Comparison of ENCODE assay signal across 8 cellular contexts in genomic region chr2:134739879-134740301, GRCh38.
DNase-seq lines count a peak whose midpoint lies in the region; ATAC-seq, FAIRE-seq and TF ChIP-seq lines count a peak whose summit lies in the region.
"Had no signal": no experiment of that assay in that cellular context is flagged by ENCODE, and none has a peak within 500 bp of the region (broad histone marks: within the 10 kb centered on the region; RNA-seq: fewer than 3 reads in every experiment).

No MANE protein-coding gene starts in this region.

- H3K27me3 Mint-ChIP-seq in nephron progenitor cell (ENCODE audit: low read depth, poor library complexity): peaks cover 12% of the 10 kb centered on the region

- no peak for TF ChIP-seq CTCF in nephron progenitor cell (IDR thresholded peaks at IDR 0.05)

- peak; percentile 98 for FAIRE-seq in GM19239 (lab: Jason Lieb, UNC)
- FAIRE-seq: endothelial cell of umbilical vein had no signal

- H3K27ac Mint-ChIP-seq in stimulated activated effector memory CD8-positive, alpha-beta T cell treated with anti-CD3 and anti-CD28 coated beads, Interleukin-12 subunit alpha, Interleukin-12 subunit beta, amount 100 ng/mL, for 72 hours: no peak overlapping the region
- H3K27ac Mint-ChIP-seq in nephron progenitor cell: no peak overlapping the region

- H3K4me3 Mint-ChIP-seq in stimulated activated effector memory CD8-positive, alpha-beta T cell treated with anti-CD3 and anti-CD28 coated beads, Interleukin-12 subunit alpha, Interleukin-12 subunit beta, amount 100 ng/mL, for 72 hours: no peak overlapping the region
- H3K4me3 Mint-ChIP-seq in nephron progenitor cell: no peak overlapping the region

- H3K36me3 Mint-ChIP-seq in stimulated activated effector memory CD8-positive, alpha-beta T cell treated with anti-CD3 and anti-CD28 coated beads, Interleukin-12 subunit alpha, Interleukin-12 subunit beta, amount 100 ng/mL, for 72 hours: no peaks in the 10 kb centered on the region
- no peaks in the 10 kb centered on the region for H3K36me3 Mint-ChIP-seq in nephron progenitor cell (ENCODE audit: low read depth)

- no peaks in the 10 kb centered on the region for H3K9me3 Mint-ChIP-seq in stimulated activated effector memory CD8-positive, alpha-beta T cell treated with anti-CD3 and anti-CD28 coated beads, Interleukin-12 subunit alpha, Interleukin-12 subunit beta, amount 100 ng/mL, for 72 hours
- no peaks in the 10 kb centered on the region for H3K9me3 Mint-ChIP-seq in nephron progenitor cell

- peak; percentile 93 for ATAC-seq in HG03025 (IDR thresholded peaks at IDR 0.05; ENCODE audit: low FRiP score, unreplicated experiment)
- peak; percentile 72 for ATAC-seq in stimulated activated effector memory CD8-positive, alpha-beta T cell treated with anti-CD3 and anti-CD28 coated beads, Interleukin-12 subunit alpha, Interleukin-12 subunit beta, amount 100 ng/mL, for 72 hours

- H3K4me1 Mint-ChIP-seq in stimulated activated effector memory CD8-positive, alpha-beta T cell treated with anti-CD3 and anti-CD28 coated beads, Interleukin-12 subunit alpha, Interleukin-12 subunit beta, amount 100 ng/mL, for 72 hours: peaks cover 10% of the 10 kb centered on the region
- peaks cover 24% of the 10 kb centered on the region for H3K4me1 Mint-ChIP-seq in nephron progenitor cell

- DNase-seq in GM19239 (ENCODE audit: insufficient read length, low spot score) (peak; percentile 54), RPMI8226 (peak; percentile 53), nephron progenitor cell (no peak), SHP77 treated with DMSO at 0.1 percent for 48 hours (lab: John Stamatoyannopoulos, UW) (no peak)
- no peak for DNase-seq in stimulated activated effector memory CD8-positive, alpha-beta T cell treated with anti-CD3 and anti-CD28 coated beads, Interleukin-12 subunit alpha, Interleukin-12 subunit beta, amount 100 ng/mL, for 72 hours (ENCODE audit: low spot score in 2 of 2)
- no peak for DNase-seq in activated CD4-positive, alpha-beta T cell treated with anti-CD3 and anti-CD28 coated beads for 48 hours

Comparison
In these comparisons a context has a peak if more than half of its experiments do, and no peak if none do; other contexts are left out.
1. DNase-seq: peak in GM19239 (single experiment) and RPMI8226 (single experiment); none in stimulated activated effector memory CD8-positive, alpha-beta T cell treated with anti-CD3 and anti-CD28 coated beads, Interleukin-12 subunit alpha, Interleukin-12 subunit beta, amount 100 ng/mL, for 72 hours (0 of 2), activated CD4-positive, alpha-beta T cell treated with anti-CD3 and anti-CD28 coated beads for 48 hours (single experiment), nephron progenitor cell (single experiment) and SHP77 treated with DMSO at 0.1 percent for 48 hours (single experiment).